10 cellular contexts compared by ENCODE assay signal in the genomic region with DNA sequence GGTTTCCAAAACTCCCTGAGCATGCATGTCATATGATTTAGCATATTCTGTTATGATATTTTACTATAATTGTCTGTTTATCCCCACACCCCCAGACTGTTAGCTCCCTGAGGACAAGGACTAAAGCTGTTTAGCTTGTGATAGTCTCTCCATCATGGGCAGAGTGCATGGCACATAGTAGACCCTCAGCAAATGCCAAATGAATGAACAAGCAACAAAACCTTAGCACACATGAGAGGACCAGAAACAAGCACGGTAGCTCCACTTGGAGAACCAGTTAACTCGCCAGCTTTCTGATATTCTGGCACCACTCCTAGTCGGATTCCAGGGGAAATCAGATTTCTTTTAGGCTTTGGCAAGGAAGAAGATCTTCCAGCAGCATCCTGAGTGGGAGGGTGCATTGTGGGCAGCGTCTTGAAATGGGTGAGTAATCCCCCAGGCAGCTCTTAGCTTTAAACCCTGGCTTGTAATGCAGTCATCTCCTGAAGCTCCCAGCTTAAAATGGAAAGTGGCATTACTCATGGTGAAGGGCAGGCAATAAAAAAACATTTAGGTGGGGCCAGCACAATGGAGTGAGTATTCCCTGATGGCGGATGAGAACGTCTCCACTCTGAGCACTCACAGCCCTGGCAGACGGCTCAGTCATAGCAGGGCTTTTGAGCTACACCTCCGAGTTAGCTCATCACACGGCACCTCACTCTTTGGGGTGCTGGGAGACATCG. TPM values are rescaled to one million over a fixed set of nuclear protein-coding genes. Genes with fewer than 3 reads are reported as not detected.
DNase-seq lines count a peak whose midpoint lies in the region; ATAC-seq and TF ChIP-seq lines count a peak whose summit lies in the region.
"Had no signal": no experiment of that assay in that cellular context is flagged by ENCODE, and none has a peak within 500 bp of the region (broad histone marks: within the 10 kb centered on the region; RNA-seq: fewer than 3 reads in every experiment).

No MANE protein-coding gene starts in this region.

- H3K27ac ChIP-seq in left ventricle myocardium inferior (replicated peaks) (peak overlapping the region; percentile 43), stomach smooth muscle (ENCODE audit: low read length) (peak overlapping the region; percentile 6)
- H3K27ac ChIP-seq: KMS-11 had no signal

- DNase-seq in HFF-Myc (ENCODE audit: extremely low read depth, low read depth) = peak; percentile 96
- DNase-seq in adipocyte (ENCODE audit: low read depth) = peak; percentile 94
- no peak for DNase-seq in left ventricle myocardium inferior
- DNase-seq in UCSD-AML1 (lab: John Stamatoyannopoulos, UW; ENCODE audit: unreplicated experiment) = no peak
- DNase-seq: activated CD4-positive, alpha-beta T cell treated with anti-CD3 and anti-CD28 coated beads, Interleukin-2, amount 50 U/mL, for 1 hour had no signal

- intact Hi-C loops in left ventricle myocardium inferior (cut with micrococcal nuclease) = no loop called here

- H3K36me3 ChIP-seq in adipocyte (ENCODE audit: control insufficient read depth, insufficient read depth, low read length, severe bottlenecking) = no peaks in the 10 kb centered on the region
- H3K36me3 ChIP-seq in left ventricle myocardium inferior = no peaks in the 10 kb centered on the region
- H3K36me3 ChIP-seq in stomach smooth muscle (ENCODE audit: control insufficient read depth in 2 of 2, insufficient read depth in 2 of 2, low read length in 2 of 2) = no peaks in the 10 kb centered on the region

- H3K27me3 ChIP-seq in adipocyte (replicated peaks; ENCODE audit: control insufficient read depth, insufficient read depth, low read length) (no peaks in the 10 kb centered on the region), left ventricle myocardium inferior (ENCODE audit: low read depth) (no peaks in the 10 kb centered on the region), stomach smooth muscle (ENCODE audit: control insufficient read depth in 1 of 2, insufficient read depth in 2 of 2, low read length in 2 of 2) (no peaks in the 10 kb centered on the region)

- ATAC-seq in HG02610 (IDR thresholded peaks at IDR 0.05; ENCODE audit: unreplicated experiment) = no peak
- ATAC-seq in GM18517 (IDR thresholded peaks at IDR 0.05; ENCODE audit: unreplicated experiment) = no peak
- ATAC-seq in HG02798 (IDR thresholded peaks at IDR 0.05; ENCODE audit: poor library complexity, unreplicated experiment) = no peak

- no peak for TF ChIP-seq CTCF in HFF-Myc (IDR thresholded peaks at IDR 0.05; ENCODE audit: low read depth, low read length, missing control alignments)
- TF ChIP-seq CTCF in left ventricle myocardium inferior (IDR thresholded peaks at IDR 0.05; ENCODE audit: borderline replicate concordance) = no peak

- H3K9me3 ChIP-seq in adipocyte (ENCODE audit: control insufficient read depth, low read length) = no peaks in the 10 kb centered on the region
- no peaks in the 10 kb centered on the region for H3K9me3 ChIP-seq in left ventricle myocardium inferior (replicated peaks)
- no peaks in the 10 kb centered on the region for H3K9me3 ChIP-seq in stomach smooth muscle (ENCODE audit: control insufficient read depth in 2 of 2, low read length in 2 of 2)

- H3K9ac ChIP-seq in adipocyte (ENCODE audit: low read length) (peak overlapping the region; percentile 61), stomach smooth muscle (ENCODE audit: low read length in 2 of 2) (peak overlapping the region in 1 of 2 donors; percentile 36)
- H3K9ac ChIP-seq: KMS-11 had no signal

- H3K4me1 ChIP-seq in adipocyte (ENCODE audit: control insufficient read depth, insufficient read depth, low read length) = peaks cover 27% of the 10 kb centered on the region
- peaks cover 53% of the 10 kb centered on the region for H3K4me1 ChIP-seq in left ventricle myocardium inferior
- H3K4me1 ChIP-seq in stomach smooth muscle (ENCODE audit: control insufficient read depth, insufficient read depth, low read length) = peaks cover 9% of the 10 kb centered on the region

- H3K4me3 ChIP-seq in HFF-Myc (replicated peaks; ENCODE audit: low read depth, low read length) (0 out of 2 replicates have a peak overlapping the region, but pooled peaks have one; percentile 4), adipocyte (ENCODE audit: low read length) (peak overlapping the region; percentile 69), left ventricle myocardium inferior (no peak overlapping the region), stomach smooth muscle (ENCODE audit: low read length in 2 of 2) (peak overlapping the region in 1 of 2 donors; percentile 44)

RNA-seq across cellular contexts. Expression of a gene that starts 41.1 kb away (rescaled TPM):
- 59.9 TPM for total RNA-seq in left ventricle myocardium inferior

Comparison
In these comparisons a context has a peak if more than half of its experiments do, and no peak if none do; other contexts are left out.
1. DNase-seq: peak in HFF-Myc (single experiment) and adipocyte (single experiment); none in left ventricle myocardium inferior (single experiment) and UCSD-AML1 (single experiment).